ENCODE assay signal across 8 cellular contexts in the genomic region with DNA sequence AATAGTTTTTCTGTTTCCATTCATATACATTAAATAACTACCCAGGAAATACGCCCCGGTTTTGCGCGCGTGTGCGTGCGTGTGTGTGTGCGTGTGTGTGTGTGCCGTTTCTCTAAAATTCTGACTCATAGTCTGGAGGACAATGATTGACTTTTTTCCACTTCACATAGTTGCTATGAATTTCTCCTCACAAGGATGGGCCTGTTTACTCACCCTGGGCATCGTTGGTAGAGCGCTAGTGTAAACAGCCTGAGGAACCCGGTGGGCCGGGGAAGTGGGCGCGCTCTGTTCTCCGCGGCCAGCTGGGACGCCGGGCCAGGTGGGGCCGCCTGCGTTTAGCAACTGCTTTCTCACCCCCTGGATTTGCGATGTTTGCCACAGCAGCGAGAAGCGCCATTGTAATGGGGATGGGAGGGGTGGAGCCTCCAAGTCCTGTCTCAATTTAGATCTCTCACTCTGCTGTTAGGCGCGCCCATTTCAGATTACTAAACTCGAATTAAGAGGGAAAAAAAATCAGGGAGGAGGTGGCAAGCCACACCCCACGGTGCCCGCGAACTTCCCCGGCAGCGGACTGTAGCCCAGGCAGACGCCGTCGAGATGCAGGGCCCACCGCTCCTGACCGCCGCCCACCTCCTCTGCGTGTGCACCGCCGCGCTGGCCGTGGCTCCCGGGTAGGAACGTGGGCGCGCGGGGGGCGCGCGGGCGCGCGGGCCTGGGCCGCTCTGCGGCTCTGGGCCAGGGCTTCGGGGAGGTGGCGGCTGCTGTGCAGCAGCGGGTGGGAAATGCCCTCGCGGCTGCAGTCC. TPM values are rescaled to one million over a fixed set of nuclear protein-coding genes. Genes with fewer than 3 reads are reported as not detected.
DNase-seq lines count a peak whose midpoint lies in the region; ATAC-seq and TF ChIP-seq lines count a peak whose summit lies in the region.

Gene CD109, plus strand, starts transcription at position 585 of the 803 bp plus-strand sequence. Its CDS starts 13 bp downstream, at position 598.

- H3K36me3 Mint-ChIP-seq in WTC11: peaks cover 10% of the 10 kb centered on the region; the same call in 1 of the 2 replicates

- H3K4me1 Mint-ChIP-seq in WTC11: peaks cover 37% of the 10 kb centered on the region

- DNase-seq in GDM1 (lab: John Stamatoyannopoulos, UW) (peak; percentile 22), H7 (peak; percentile 89), MG63 (peak; percentile 80), WTC11 (ENCODE audit: low spot score) (peak; percentile 67), kidney tubule cell (ENCODE audit: low spot score) (peak; percentile 87), NCI-H446 treated with DMSO at 0.1 percent for 48 hours (lab: John Stamatoyannopoulos, UW) (no peak)
- peak; percentile 16 for DNase-seq in central memory CD4-positive, alpha-beta T cell
- DNase-seq in stimulated activated CD4-positive, alpha-beta T cell treated with anti-CD3 and anti-CD28 coated beads, Interleukin-1b, Interleukin-23, amount 100 ng/mL, for 48 hours: peak; percentile 77

- no peaks in the 10 kb centered on the region for H3K9me3 ChIP-seq in MG63

- ATAC-seq in WTC11: peak; percentile 89

- CTCF ChIA-PET in WTC11 (lab: Charles Lee): interaction anchor here (0.6 to 2.1 kb wide), 2 partner anchors 19 to 37 kb away, joined by 4 read pairs; no protein-coding TSS in a partner anchor

- H3K27ac Mint-ChIP-seq in WTC11: peak within 1 kb of the TSS; percentile 31; the same call in 1 of the 2 replicates

- TF ChIP-seq CTCF in WTC11 (IDR thresholded peaks at IDR 0.05): no peak

- H3K36me3 ChIP-seq in H7 (replicated peaks; ENCODE audit: control insufficient read depth, insufficient read depth, low read length) (no peaks in the 10 kb centered on the region), MG63 (peaks cover 21% of the 10 kb centered on the region)

- H3K4me3 Mint-ChIP-seq in WTC11: peak within 1 kb of the TSS; percentile 74

- POLR2A ChIA-PET in WTC11 (lab: Charles Lee): no interaction called here

- peaks cover 11% of the 10 kb centered on the region for H3K9me3 Mint-ChIP-seq in WTC11

- H3K27me3 Mint-ChIP-seq in WTC11 (ENCODE audit: low read depth): peaks cover 13% of the 10 kb centered on the region

- H3K27me3 ChIP-seq in H7 (ENCODE audit: control insufficient read depth, insufficient read depth, low read length) (no peaks in the 10 kb centered on the region), MG63 (no peaks in the 10 kb centered on the region)

- H3K4me3 ChIP-seq in H7 (ENCODE audit: insufficient read depth, low read depth, low read length) (peak within 1 kb of the TSS; percentile 53), MG63 (peak within 1 kb of the TSS; percentile 58)

TF ChIP-seq in WTC11, 78 proteins besides CTCF, POLR2A, EP300 and RAD21:
- 0 out of 2 replicates have a peak, but pooled peaks have one; percentile 32 for TF ChIP-seq E2F5 (CRISPR knock-in tag; IDR thresholded peaks at IDR 0.05)
- TF ChIP-seq, protein P1, sequence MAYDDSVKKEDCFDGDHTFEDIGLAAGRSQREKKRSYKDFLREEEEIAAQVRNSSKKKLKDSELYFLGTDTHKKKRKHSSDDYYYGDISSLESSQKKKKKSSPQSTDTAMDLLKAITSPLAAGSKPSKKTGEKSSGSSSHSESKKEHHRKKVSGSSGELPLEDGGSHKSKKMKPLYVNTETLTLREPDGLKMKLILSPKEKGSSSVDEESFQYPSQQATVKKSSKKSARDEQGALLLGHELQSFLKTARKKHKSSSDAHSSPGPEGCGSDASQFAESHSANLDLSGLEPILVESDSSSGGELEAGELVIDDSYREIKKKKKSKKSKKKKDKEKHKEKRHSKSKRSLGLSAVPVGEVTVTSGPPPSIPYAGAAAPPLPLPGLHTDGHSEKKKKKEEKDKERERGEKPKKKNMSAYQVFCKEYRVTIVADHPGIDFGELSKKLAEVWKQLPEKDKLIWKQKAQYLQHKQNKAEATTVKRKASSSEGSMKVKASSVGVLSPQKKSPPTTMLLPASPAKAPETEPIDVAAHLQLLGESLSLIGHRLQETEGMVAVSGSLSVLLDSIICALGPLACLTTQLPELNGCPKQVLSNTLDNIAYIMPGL (CRISPR knock-in tag; IDR thresholded peaks at IDR 0.05): 0 out of 2 replicates have a peak, but pooled peaks have one; percentile 19
- no peak for TF ChIP-seq ZNF671 (CRISPR knock-in tag; IDR thresholded peaks at IDR 0.05)
- TF ChIP-seq ZNF219 (CRISPR knock-in tag; IDR thresholded peaks at IDR 0.05; ENCODE audit: borderline replicate concordance): peak; percentile 29; the same call in 1 of the 2 replicates

RNA-seq across cellular contexts. Expression of gene CD109, which starts in this region (rescaled TPM):
- total RNA-seq in H7 (2014; rRNA removed; shearing (Covaris generic)): 1.3 and 1.4 TPM in 2 replicates
- total RNA-seq in MG63 (2014; rRNA removed; shearing (Covaris generic); ENCODE audit: low replicate concordance): 19.1 and 20.7 TPM in 2 replicates
- 3.5 to 4.5 TPM (median 4.0 TPM) in 3 replicates for total RNA-seq in WTC11 (2021)
